1 cellular context compared by ENCODE assay signal in the genomic region with DNA sequence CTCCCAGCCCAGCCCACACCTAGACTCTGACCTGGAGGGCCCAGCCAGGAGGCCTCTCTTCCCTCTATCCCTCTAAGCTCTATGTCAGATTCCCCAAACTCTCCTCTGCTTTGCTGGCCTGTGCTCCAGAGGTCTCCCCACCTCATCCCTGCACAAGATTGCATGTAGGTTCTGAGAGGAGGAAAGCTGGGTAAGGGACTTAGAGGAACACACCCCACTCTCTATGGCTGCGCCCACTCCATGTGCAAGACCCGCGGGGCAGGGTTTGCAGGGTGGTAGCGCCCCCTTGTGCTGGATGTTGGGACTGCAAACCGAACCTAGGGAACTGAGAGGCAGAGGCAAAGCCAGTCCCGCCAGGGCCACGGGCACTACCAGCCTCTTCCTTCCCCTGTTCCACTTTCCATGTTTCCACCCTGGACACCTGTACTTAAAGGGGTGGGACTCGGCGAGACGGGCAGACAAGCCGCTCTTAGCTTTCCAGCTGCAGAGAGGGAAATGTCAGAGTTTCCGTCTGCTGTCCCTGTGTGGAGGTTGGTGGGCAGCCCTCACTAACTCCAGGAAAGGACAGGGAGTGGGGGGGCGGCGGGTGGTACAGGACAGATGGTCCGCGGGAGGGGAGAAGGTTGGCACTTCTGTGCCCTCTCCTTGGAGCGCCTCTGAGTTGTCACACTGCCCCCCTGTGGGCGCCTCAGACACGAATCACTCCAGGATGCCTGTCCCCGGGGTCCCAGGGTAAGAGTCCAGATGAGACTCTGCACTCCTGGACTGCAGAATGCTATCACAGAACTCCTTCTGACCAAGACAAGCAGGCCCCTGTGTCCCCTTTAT.
TF ChIP-seq lines count a peak whose summit lies in the region.

No MANE protein-coding gene starts in this region.

TF ChIP-seq in HepG2, 621 proteins besides CTCF, POLR2A, EP300 and RAD21 (continued from another document and continues in another):
- TF ChIP-seq, protein P1, sequence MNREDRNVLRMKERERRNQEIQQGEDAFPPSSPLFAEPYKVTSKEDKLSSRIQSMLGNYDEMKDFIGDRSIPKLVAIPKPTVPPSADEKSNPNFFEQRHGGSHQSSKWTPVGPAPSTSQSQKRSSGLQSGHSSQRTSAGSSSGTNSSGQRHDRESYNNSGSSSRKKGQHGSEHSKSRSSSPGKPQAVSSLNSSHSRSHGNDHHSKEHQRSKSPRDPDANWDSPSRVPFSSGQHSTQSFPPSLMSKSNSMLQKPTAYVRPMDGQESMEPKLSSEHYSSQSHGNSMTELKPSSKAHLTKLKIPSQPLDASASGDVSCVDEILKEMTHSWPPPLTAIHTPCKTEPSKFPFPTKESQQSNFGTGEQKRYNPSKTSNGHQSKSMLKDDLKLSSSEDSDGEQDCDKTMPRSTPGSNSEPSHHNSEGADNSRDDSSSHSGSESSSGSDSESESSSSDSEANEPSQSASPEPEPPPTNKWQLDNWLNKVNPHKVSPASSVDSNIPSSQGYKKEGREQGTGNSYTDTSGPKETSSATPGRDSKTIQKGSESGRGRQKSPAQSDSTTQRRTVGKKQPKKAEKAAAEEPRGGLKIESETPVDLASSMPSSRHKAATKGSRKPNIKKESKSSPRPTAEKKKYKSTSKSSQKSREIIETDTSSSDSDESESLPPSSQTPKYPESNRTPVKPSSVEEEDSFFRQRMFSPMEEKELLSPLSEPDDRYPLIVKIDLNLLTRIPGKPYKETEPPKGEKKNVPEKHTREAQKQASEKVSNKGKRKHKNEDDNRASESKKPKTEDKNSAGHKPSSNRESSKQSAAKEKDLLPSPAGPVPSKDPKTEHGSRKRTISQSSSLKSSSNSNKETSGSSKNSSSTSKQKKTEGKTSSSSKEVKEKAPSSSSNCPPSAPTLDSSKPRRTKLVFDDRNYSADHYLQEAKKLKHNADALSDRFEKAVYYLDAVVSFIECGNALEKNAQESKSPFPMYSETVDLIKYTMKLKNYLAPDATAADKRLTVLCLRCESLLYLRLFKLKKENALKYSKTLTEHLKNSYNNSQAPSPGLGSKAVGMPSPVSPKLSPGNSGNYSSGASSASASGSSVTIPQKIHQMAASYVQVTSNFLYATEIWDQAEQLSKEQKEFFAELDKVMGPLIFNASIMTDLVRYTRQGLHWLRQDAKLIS (CRISPR knock-in tag; IDR thresholded peaks at IDR 0.05), result no peak
- TF ChIP-seq HOXA5 (CRISPR knock-in tag; IDR thresholded peaks at IDR 0.05) (peak; percentile 39; the same call in 1 of the 2 replicates), ZNF367 (CRISPR knock-in tag; IDR thresholded peaks at IDR 0.05; ENCODE audit: borderline replicate concordance) (no peak), YY1 (IDR thresholded peaks at IDR 0.05; ENCODE audit: insufficient read depth, insufficient replicate concordance, low read depth, low read length) (peak; percentile 82), NFIB (CRISPR knock-in tag; IDR thresholded peaks at IDR 0.05; ENCODE audit: borderline replicate concordance) (no peak), NR2F6 (IDR thresholded peaks at IDR 0.05) (peak; percentile 59; the same call in 1 of the 2 replicates), NR2F6 (CRISPR knock-in tag; IDR thresholded peaks at IDR 0.05) (peak; percentile 46; the same call in 1 of the 2 replicates), SSRP1 (CRISPR knock-in tag; IDR thresholded peaks at IDR 0.05) (no peak), ZNF230 (CRISPR knock-in tag; IDR thresholded peaks at IDR 0.05) (peak; percentile 76), KMT2B (CRISPR knock-in tag; IDR thresholded peaks at IDR 0.05) (peak; percentile 63), ERF (CRISPR knock-in tag; IDR thresholded peaks at IDR 0.05) (peak; percentile 70; the same call in 1 of the 2 replicates), MXD4 (CRISPR knock-in tag; IDR thresholded peaks at IDR 0.05) (peak; percentile 86), HMGA1 (CRISPR knock-in tag; conservative IDR thresholded peaks at IDR 0.05) (0 out of 2 replicates have a peak, but pooled peaks have one; percentile 70), HNRNPLL (IDR thresholded peaks at IDR 0.05; ENCODE audit: low read depth, low read length, poor library complexity, severe bottlenecking) (peak; percentile 44), ZNF850 (CRISPR knock-in tag; conservative IDR thresholded peaks at IDR 0.05) (0 out of 2 replicates have a peak, but pooled peaks have one; percentile 31), ZNF589 (CRISPR knock-in tag; conservative IDR thresholded peaks at IDR 0.05) (no peak), MIER2 (CRISPR knock-in tag; IDR thresholded peaks at IDR 0.05) (peak; percentile 83), ZBTB3 (CRISPR knock-in tag; IDR thresholded peaks at IDR 0.05; ENCODE audit: borderline replicate concordance, low read depth) (0 out of 2 replicates have a peak, but pooled peaks have one; percentile 86), TOPORS (CRISPR knock-in tag; IDR thresholded peaks at IDR 0.05) (peak; percentile 62; the same call in 1 of the 2 replicates), CHCHD3 (CRISPR knock-in tag; IDR thresholded peaks at IDR 0.05) (no peak), ZFP36L2 (CRISPR knock-in tag; IDR thresholded peaks at IDR 0.05) (no peak), NCOA5 (CRISPR knock-in tag; IDR thresholded peaks at IDR 0.05) (no peak), MEIS2 (CRISPR knock-in tag; IDR thresholded peaks at IDR 0.05) (0 out of 2 replicates have a peak, but pooled peaks have one; percentile 33), GTF3A (CRISPR knock-in tag; conservative IDR thresholded peaks at IDR 0.05) (no peak; the same call in 1 of the 2 replicates), ZNF547 (CRISPR knock-in tag; IDR thresholded peaks at IDR 0.05) (peak; percentile 92), ZNF737 (CRISPR knock-in tag; IDR thresholded peaks at IDR 0.05; ENCODE audit: borderline replicate concordance) (0 out of 2 replicates have a peak, but pooled peaks have one; percentile 88), ZNF431 (CRISPR knock-in tag; IDR thresholded peaks at IDR 0.05; ENCODE audit: borderline replicate concordance, low read depth) (peak; percentile 9; the same call in 1 of the 2 replicates), NFRKB (IDR thresholded peaks at IDR 0.05) (no peak)
- TF ChIP-seq, protein P2, sequence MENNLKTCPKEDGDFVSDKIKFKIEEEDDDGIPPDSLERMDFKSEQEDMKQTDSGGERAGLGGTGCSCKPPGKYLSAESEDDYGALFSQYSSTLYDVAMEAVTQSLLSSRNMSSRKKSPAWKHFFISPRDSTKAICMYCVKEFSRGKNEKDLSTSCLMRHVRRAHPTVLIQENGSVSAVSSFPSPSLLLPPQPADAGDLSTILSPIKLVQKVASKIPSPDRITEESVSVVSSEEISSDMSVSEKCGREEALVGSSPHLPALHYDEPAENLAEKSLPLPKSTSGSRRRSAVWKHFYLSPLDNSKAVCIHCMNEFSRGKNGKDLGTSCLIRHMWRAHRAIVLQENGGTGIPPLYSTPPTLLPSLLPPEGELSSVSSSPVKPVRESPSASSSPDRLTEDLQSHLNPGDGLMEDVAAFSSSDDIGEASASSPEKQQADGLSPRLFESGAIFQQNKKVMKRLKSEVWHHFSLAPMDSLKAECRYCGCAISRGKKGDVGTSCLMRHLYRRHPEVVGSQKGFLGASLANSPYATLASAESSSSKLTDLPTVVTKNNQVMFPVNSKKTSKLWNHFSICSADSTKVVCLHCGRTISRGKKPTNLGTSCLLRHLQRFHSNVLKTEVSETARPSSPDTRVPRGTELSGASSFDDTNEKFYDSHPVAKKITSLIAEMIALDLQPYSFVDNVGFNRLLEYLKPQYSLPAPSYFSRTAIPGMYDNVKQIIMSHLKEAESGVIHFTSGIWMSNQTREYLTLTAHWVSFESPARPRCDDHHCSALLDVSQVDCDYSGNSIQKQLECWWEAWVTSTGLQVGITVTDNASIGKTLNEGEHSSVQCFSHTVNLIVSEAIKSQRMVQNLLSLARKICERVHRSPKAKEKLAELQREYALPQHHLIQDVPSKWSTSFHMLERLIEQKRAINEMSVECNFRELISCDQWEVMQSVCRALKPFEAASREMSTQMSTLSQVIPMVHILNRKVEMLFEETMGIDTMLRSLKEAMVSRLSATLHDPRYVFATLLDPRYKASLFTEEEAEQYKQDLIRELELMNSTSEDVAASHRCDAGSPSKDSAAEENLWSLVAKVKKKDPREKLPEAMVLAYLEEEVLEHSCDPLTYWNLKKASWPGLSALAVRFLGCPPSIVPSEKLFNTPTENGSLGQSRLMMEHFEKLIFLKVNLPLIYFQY (CRISPR knock-in tag; IDR thresholded peaks at IDR 0.05; ENCODE audit: borderline replicate concordance), result peak; percentile 89
- TF ChIP-seq, protein P3, sequence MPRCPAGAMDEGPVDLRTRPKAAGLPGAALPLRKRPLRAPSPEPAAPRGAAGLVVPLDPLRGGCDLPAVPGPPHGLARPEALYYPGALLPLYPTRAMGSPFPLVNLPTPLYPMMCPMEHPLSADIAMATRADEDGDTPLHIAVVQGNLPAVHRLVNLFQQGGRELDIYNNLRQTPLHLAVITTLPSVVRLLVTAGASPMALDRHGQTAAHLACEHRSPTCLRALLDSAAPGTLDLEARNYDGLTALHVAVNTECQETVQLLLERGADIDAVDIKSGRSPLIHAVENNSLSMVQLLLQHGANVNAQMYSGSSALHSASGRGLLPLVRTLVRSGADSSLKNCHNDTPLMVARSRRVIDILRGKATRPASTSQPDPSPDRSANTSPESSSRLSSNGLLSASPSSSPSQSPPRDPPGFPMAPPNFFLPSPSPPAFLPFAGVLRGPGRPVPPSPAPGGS (CRISPR knock-in tag; IDR thresholded peaks at IDR 0.05), result peak; percentile 95
- TF ChIP-seq, protein P4, sequence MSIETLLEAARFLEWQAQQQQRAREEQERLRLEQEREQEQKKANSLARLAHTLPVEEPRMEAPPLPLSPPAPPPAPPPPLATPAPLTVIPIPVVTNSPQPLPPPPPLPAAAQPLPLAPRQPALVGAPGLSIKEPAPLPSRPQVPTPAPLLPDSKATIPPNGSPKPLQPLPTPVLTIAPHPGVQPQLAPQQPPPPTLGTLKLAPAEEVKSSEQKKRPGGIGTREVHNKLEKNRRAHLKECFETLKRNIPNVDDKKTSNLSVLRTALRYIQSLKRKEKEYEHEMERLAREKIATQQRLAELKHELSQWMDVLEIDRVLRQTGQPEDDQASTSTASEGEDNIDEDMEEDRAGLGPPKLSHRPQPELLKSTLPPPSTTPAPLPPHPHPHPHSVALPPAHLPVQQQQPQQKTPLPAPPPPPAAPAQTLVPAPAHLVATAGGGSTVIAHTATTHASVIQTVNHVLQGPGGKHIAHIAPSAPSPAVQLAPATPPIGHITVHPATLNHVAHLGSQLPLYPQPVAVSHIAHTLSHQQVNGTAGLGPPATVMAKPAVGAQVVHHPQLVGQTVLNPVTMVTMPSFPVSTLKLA (IDR thresholded peaks at IDR 0.05), result no peak
- TF ChIP-seq, protein P5, sequence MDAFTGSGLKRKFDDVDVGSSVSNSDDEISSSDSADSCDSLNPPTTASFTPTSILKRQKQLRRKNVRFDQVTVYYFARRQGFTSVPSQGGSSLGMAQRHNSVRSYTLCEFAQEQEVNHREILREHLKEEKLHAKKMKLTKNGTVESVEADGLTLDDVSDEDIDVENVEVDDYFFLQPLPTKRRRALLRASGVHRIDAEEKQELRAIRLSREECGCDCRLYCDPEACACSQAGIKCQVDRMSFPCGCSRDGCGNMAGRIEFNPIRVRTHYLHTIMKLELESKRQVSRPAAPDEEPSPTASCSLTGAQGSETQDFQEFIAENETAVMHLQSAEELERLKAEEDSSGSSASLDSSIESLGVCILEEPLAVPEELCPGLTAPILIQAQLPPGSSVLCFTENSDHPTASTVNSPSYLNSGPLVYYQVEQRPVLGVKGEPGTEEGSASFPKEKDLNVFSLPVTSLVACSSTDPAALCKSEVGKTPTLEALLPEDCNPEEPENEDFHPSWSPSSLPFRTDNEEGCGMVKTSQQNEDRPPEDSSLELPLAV (CRISPR knock-in tag; conservative IDR thresholded peaks at IDR 0.05; ENCODE audit: low read depth), result no peak
- TF ChIP-seq, protein P6, sequence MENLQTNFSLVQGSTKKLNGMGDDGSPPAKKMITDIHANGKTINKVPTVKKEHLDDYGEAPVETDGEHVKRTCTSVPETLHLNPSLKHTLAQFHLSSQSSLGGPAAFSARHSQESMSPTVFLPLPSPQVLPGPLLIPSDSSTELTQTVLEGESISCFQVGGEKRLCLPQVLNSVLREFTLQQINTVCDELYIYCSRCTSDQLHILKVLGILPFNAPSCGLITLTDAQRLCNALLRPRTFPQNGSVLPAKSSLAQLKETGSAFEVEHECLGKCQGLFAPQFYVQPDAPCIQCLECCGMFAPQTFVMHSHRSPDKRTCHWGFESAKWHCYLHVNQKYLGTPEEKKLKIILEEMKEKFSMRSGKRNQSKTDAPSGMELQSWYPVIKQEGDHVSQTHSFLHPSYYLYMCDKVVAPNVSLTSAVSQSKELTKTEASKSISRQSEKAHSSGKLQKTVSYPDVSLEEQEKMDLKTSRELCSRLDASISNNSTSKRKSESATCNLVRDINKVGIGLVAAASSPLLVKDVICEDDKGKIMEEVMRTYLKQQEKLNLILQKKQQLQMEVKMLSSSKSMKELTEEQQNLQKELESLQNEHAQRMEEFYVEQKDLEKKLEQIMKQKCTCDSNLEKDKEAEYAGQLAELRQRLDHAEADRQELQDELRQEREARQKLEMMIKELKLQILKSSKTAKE (CRISPR knock-in tag; IDR thresholded peaks at IDR 0.05; ENCODE audit: borderline replicate concordance), result no peak
- TF ChIP-seq, protein P7, sequence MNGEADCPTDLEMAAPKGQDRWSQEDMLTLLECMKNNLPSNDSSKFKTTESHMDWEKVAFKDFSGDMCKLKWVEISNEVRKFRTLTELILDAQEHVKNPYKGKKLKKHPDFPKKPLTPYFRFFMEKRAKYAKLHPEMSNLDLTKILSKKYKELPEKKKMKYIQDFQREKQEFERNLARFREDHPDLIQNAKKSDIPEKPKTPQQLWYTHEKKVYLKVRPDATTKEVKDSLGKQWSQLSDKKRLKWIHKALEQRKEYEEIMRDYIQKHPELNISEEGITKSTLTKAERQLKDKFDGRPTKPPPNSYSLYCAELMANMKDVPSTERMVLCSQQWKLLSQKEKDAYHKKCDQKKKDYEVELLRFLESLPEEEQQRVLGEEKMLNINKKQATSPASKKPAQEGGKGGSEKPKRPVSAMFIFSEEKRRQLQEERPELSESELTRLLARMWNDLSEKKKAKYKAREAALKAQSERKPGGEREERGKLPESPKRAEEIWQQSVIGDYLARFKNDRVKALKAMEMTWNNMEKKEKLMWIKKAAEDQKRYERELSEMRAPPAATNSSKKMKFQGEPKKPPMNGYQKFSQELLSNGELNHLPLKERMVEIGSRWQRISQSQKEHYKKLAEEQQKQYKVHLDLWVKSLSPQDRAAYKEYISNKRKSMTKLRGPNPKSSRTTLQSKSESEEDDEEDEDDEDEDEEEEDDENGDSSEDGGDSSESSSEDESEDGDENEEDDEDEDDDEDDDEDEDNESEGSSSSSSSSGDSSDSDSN (CRISPR knock-in tag; IDR thresholded peaks at IDR 0.05), result peak; percentile 60; the same call in 1 of the 2 replicates
- TF ChIP-seq, protein P8, sequence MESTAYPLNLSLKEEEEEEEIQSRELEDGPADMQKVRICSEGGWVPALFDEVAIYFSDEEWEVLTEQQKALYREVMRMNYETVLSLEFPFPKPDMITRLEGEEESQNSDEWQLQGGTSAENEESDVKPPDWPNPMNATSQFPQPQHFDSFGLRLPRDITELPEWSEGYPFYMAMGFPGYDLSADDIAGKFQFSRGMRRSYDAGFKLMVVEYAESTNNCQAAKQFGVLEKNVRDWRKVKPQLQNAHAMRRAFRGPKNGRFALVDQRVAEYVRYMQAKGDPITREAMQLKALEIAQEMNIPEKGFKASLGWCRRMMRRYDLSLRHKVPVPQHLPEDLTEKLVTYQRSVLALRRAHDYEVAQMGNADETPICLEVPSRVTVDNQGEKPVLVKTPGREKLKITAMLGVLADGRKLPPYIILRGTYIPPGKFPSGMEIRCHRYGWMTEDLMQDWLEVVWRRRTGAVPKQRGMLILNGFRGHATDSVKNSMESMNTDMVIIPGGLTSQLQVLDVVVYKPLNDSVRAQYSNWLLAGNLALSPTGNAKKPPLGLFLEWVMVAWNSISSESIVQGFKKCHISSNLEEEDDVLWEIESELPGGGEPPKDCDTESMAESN (CRISPR knock-in tag; conservative IDR thresholded peaks at IDR 0.05), result peak; percentile 87
